12 cellular contexts compared by ENCODE assay signal in the genomic region with DNA sequence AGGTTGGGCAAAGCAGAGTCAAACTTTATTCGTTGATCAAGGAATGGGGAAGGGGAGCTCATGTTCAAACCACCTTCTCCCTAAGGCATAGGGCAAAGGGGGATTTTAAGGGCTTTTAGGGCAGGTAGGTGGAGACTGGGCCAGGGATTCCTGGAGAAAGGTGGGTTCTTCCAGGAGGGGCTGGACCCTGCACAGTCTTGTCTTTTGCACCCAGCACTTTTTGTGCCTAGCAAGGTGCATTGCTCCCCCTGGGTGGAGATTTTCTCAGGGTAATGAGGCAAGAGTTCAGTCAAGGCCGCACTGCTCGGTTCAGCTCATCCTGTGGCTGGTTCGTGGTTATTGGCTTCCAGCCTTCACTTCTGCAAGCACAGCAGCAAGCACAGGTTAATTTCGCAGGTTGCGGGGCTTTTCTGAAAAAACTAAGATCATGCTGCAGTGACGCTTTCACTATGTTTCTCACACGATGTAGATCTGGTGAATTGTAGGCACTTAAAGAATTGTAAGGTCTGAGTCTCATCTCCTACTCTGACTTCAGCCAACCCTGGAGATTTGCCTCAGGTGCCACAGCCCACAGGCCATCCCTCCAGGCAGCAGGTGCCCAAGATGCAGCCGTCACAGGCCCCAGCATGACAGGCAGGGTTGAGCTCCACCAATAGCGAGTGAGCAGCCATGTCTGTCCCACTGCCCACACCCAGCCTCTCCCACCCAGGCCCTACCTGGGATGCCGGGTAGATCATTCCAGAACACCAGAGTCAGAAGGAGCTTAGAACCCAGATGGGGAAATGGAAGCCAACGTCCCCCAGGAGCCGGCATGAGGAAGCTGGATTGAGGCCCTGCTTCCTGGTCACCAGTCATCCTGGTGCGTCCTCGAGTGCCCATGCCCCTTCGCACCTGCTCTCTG. TPM values are rescaled to one million over a fixed set of nuclear protein-coding genes. Genes with fewer than 3 reads are reported as not detected.
DNase-seq lines count a peak whose midpoint lies in the region; ATAC-seq and TF ChIP-seq lines count a peak whose summit lies in the region.
"Had no signal": no experiment of that assay in that cellular context is flagged by ENCODE, and none has a peak within 500 bp of the region (broad histone marks: within the 10 kb centered on the region; RNA-seq: fewer than 3 reads in every experiment).

No MANE protein-coding gene starts in this region.

- H3K9me2 ChIP-seq in GM23338 (ENCODE audit: insufficient read depth), result no peaks in the 10 kb centered on the region

- H3F3A ChIP-seq in GM23338 (replicated peaks; ENCODE audit: low read depth), result no peaks in the 10 kb centered on the region

- H3K4me1 ChIP-seq in BLaER1 treated with 17β-estradiol and CSF1 and Interleukin-3, amounts not matched to agents 10 nM and 100 nM, result peaks cover 51 to 89% (median 76%) of the 10 kb centered on the region in 10 experiments
- H3K4me1 ChIP-seq in KMS-11 (ENCODE audit: low read depth, poor library complexity, severe bottlenecking) (peaks cover 27% of the 10 kb centered on the region), GM23338 (ENCODE audit: insufficient read depth) (peaks cover 13% of the 10 kb centered on the region)
- H3K4me1 ChIP-seq: adrenal gland had no signal

- peak overlapping the region; percentile 42 to 100 (median 96) for H3K4me2 ChIP-seq in BLaER1 treated with 17β-estradiol and CSF1 and Interleukin-3, amounts not matched to agents 10 nM and 100 nM
- H3K4me2 ChIP-seq in KMS-11, result peak overlapping the region; percentile 4; the same call in 1 of the 2 replicates
- no peak overlapping the region for H3K4me2 ChIP-seq in GM23338

- no peaks in the 10 kb centered on the region for H4K20me1 ChIP-seq in BLaER1 treated with 17β-estradiol and CSF1 and Interleukin-3, amounts not matched to agents 10 nM and 100 nM
- H4K20me1 ChIP-seq in KMS-11 (ENCODE audit: insufficient read depth) (no peaks in the 10 kb centered on the region), GM23338 (replicated peaks; ENCODE audit: insufficient read depth) (no peaks in the 10 kb centered on the region)

- no peaks in the 10 kb centered on the region for H3K9me3 ChIP-seq in BLaER1 treated with 17β-estradiol and CSF1 and Interleukin-3, amounts not matched to agents 10 nM and 100 nM (replicated peaks in 1 of 11)
- H3K9me3 ChIP-seq: adrenal gland had no signal

- H3K9ac ChIP-seq in BLaER1 treated with 17β-estradiol and CSF1 and Interleukin-3, amounts not matched to agents 10 nM and 100 nM, result no peak overlapping the region
- no peak overlapping the region for H3K9ac ChIP-seq in KMS-11

- ATAC-seq in GM23338 (no peak), HG03457 (IDR thresholded peaks at IDR 0.05; ENCODE audit: unreplicated experiment) (no peak)
- ATAC-seq: esophagus mucosa had no signal

- no peak overlapping the region for H3K4me3 ChIP-seq in BLaER1 treated with 17β-estradiol and CSF1 and Interleukin-3, amounts not matched to agents 10 nM and 100 nM
- H3K4me3 ChIP-seq in KMS-11 (IDR thresholded peaks at IDR 0.05; ENCODE audit: insufficient read depth, low read depth, low read length) (no peak overlapping the region), GM23338 (no peak overlapping the region)
- H3K4me3 ChIP-seq: adrenal gland had no signal

- H3K79me2 ChIP-seq in KMS-11 (ENCODE audit: insufficient read depth, low read depth) (no peaks in the 10 kb centered on the region), GM23338 (replicated peaks; ENCODE audit: insufficient read depth) (no peaks in the 10 kb centered on the region)

- H3K36me3 ChIP-seq in BLaER1 treated with 17β-estradiol and CSF1 and Interleukin-3, amounts not matched to agents 10 nM and 100 nM, result no peaks in the 10 kb centered on the region
- no peaks in the 10 kb centered on the region for H3K36me3 ChIP-seq in KMS-11 (ENCODE audit: insufficient read depth)
- no peaks in the 10 kb centered on the region for H3K36me3 ChIP-seq in GM23338 (ENCODE audit: insufficient read depth)
- H3K36me3 ChIP-seq: adrenal gland had no signal

- TF ChIP-seq CTCF in KMS-11 (conservative IDR thresholded peaks at IDR 0.05; ENCODE audit: low read depth, low read length), result no peak
- TF ChIP-seq CTCF in GM23338 (conservative IDR thresholded peaks at IDR 0.05; ENCODE audit: low read depth in 2 of 2), result no peak

- H3K27me3 Mint-ChIP-seq in activated T-helper 1 cell treated with anti-CD3 and anti-CD28 coated beads, Interleukin-12 subunit alpha, Interleukin-12 subunit beta, Interleukin-2, Interleukin-4 antibody, amounts not matched to agents 30 ng/mL and 10 ng/mL and 1 ng/mL, durations not matched to agents 14 hours and 24 hours and 36 hours (ENCODE audit: insufficient read depth), result no peaks in the 10 kb centered on the region
- H3K27me3 Mint-ChIP-seq in GM23338 (ENCODE audit: insufficient read depth, low read depth, poor library complexity), result peaks cover 10% of the 10 kb centered on the region

- H3K9me3 Mint-ChIP-seq in activated T-helper 1 cell treated with anti-CD3 and anti-CD28 coated beads, Interleukin-12 subunit alpha, Interleukin-12 subunit beta, Interleukin-2, Interleukin-4 antibody, amounts not matched to agents 30 ng/mL and 10 ng/mL and 1 ng/mL, durations not matched to agents 14 hours and 24 hours and 36 hours, result no peaks in the 10 kb centered on the region
- no peaks in the 10 kb centered on the region; the same call in 2 of the 3 replicates for H3K9me3 Mint-ChIP-seq in GM23338
- H3K9me3 Mint-ChIP-seq: CD14-positive monocyte had no signal

- intact Hi-C loops in activated T-helper 1 cell treated with anti-CD3 and anti-CD28 coated beads, Interleukin-12 subunit alpha, Interleukin-12 subunit beta, Interleukin-2, Interleukin-4 antibody, amounts not matched to agents 30 ng/mL and 10 ng/mL and 1 ng/mL, durations not matched to agents 14 hours and 24 hours and 36 hours (cut with micrococcal nuclease), result loop anchor here (2.0 kb wide), 1 partner anchor 20 kb away; no protein-coding TSS in a partner anchor

- peaks cover 57% of the 10 kb centered on the region for H3K4me1 Mint-ChIP-seq in activated T-helper 1 cell treated with anti-CD3 and anti-CD28 coated beads, Interleukin-12 subunit alpha, Interleukin-12 subunit beta, Interleukin-2, Interleukin-4 antibody, amounts not matched to agents 30 ng/mL and 10 ng/mL and 1 ng/mL, durations not matched to agents 14 hours and 24 hours and 36 hours (ENCODE audit: low read depth)
- peaks cover 2% of the 10 kb centered on the region; the same call in 1 of the 3 replicates for H3K4me1 Mint-ChIP-seq in GM23338

- H3K27me3 ChIP-seq in BLaER1 treated with 17β-estradiol and CSF1 and Interleukin-3, amounts not matched to agents 10 nM and 100 nM, result no peaks in the 10 kb centered on the region
- H3K27me3 ChIP-seq in KMS-11 (ENCODE audit: insufficient read depth, low read depth), result no peaks in the 10 kb centered on the region
- H3K27me3 ChIP-seq in GM23338 (ENCODE audit: insufficient read depth), result no peaks in the 10 kb centered on the region
- H3K27me3 ChIP-seq: adrenal gland had no signal

- H3K4me3 Mint-ChIP-seq in activated T-helper 1 cell treated with anti-CD3 and anti-CD28 coated beads, Interleukin-12 subunit alpha, Interleukin-12 subunit beta, Interleukin-2, Interleukin-4 antibody, amounts not matched to agents 30 ng/mL and 10 ng/mL and 1 ng/mL, durations not matched to agents 14 hours and 24 hours and 36 hours, result peak overlapping the region; percentile 37
- no peak overlapping the region for H3K4me3 Mint-ChIP-seq in GM23338
- H3K4me3 Mint-ChIP-seq: CD14-positive monocyte had no signal

- peak; percentile 63 for DNase-seq in activated T-helper 1 cell treated with anti-CD3 and anti-CD28 coated beads, Interleukin-12 subunit alpha, Interleukin-12 subunit beta, Interleukin-2, Interleukin-4 antibody, amounts not matched to agents 30 ng/mL and 10 ng/mL and 1 ng/mL, durations not matched to agents 14 hours and 24 hours and 36 hours (ENCODE audit: low spot score)
- DNase-seq in mucosa of gallbladder (ENCODE audit: low spot score) (peak; percentile 9), GM23338 (ENCODE audit: low spot score) (no peak), NCI-H226 (no peak), NCI-H1105 (lab: John Stamatoyannopoulos, UW) (no peak)
- DNase-seq: SHP77 had no signal

- peak overlapping the region; percentile 73 for H3K27ac Mint-ChIP-seq in activated T-helper 1 cell treated with anti-CD3 and anti-CD28 coated beads, Interleukin-12 subunit alpha, Interleukin-12 subunit beta, Interleukin-2, Interleukin-4 antibody, amounts not matched to agents 30 ng/mL and 10 ng/mL and 1 ng/mL, durations not matched to agents 14 hours and 24 hours and 36 hours
- no peak overlapping the region for H3K27ac Mint-ChIP-seq in GM23338
- H3K27ac Mint-ChIP-seq: CD14-positive monocyte had no signal

- no peak overlapping the region for H3K27ac ChIP-seq in BLaER1 treated with 17β-estradiol and CSF1 and Interleukin-3, amounts not matched to agents 10 nM and 100 nM
- no peak overlapping the region; the same call in 1 of the 2 replicates for H3K27ac ChIP-seq in KMS-11
- H3K27ac ChIP-seq in GM23338 (ENCODE audit: low read depth), result no peak overlapping the region
- H3K27ac ChIP-seq: adrenal gland had no signal

- H2AFZ ChIP-seq in KMS-11 (ENCODE audit: low read depth) (no peak overlapping the region), GM23338 (no peak overlapping the region)

- H3K36me3 Mint-ChIP-seq in activated T-helper 1 cell treated with anti-CD3 and anti-CD28 coated beads, Interleukin-12 subunit alpha, Interleukin-12 subunit beta, Interleukin-2, Interleukin-4 antibody, amounts not matched to agents 30 ng/mL and 10 ng/mL and 1 ng/mL, durations not matched to agents 14 hours and 24 hours and 36 hours (ENCODE audit: low read depth), result no peaks in the 10 kb centered on the region
- H3K36me3 Mint-ChIP-seq in GM23338 (ENCODE audit: low read depth), result no peaks in the 10 kb centered on the region
- H3K36me3 Mint-ChIP-seq: CD14-positive monocyte had no signal

TF ChIP-seq in GM23338, 12 proteins besides CTCF, POLR2A, EP300 and RAD21:
- TF ChIP-seq EZH2phosphoT487 (IDR thresholded peaks at IDR 0.05; ENCODE audit: unreplicated experiment), result no peak

RNA-seq across cellular contexts. Expression of gene SUN5, which starts 37.1 kb away (rescaled TPM):
- total RNA-seq in activated T-helper 1 cell treated with anti-CD3 and anti-CD28 coated beads, Interleukin-12 subunit alpha, Interleukin-12 subunit beta, Interleukin-2, Interleukin-4 antibody, amounts not matched to agents 30 ng/mL and 10 ng/mL and 1 ng/mL, durations not matched to agents 14 hours and 24 hours and 36 hours, result not detected in 2 replicates
- total RNA-seq in mucosa of gallbladder, result not detected
- not detected in 2 replicates for total RNA-seq in GM23338 (2014; rRNA removed; shearing (Covaris generic))
- not detected in 2 replicates for polyA plus RNA-seq in GM23338 (2016; fragmentation: Nextera tagmentation; extraction: Ambion mirVana)
- total RNA-seq: adrenal gland, esophagus mucosa had no signal
- polyA plus RNA-seq: adrenal gland, CD14-positive monocyte had no signal

RNA-seq across cellular contexts. Expression of gene BPIFB2, which starts 40.4 kb away (rescaled TPM):
- total RNA-seq in activated T-helper 1 cell treated with anti-CD3 and anti-CD28 coated beads, Interleukin-12 subunit alpha, Interleukin-12 subunit beta, Interleukin-2, Interleukin-4 antibody, amounts not matched to agents 30 ng/mL and 10 ng/mL and 1 ng/mL, durations not matched to agents 14 hours and 24 hours and 36 hours, result not detected in 2 replicates
- total RNA-seq in mucosa of gallbladder, result 0.17 TPM
- total RNA-seq in GM23338 (2014; rRNA removed; shearing (Covaris generic)), result not detected in 2 replicates
- polyA plus RNA-seq in GM23338 (2016; fragmentation: Nextera tagmentation; extraction: Ambion mirVana), result not detected in 2 replicates
- polyA plus RNA-seq: adrenal gland, CD14-positive monocyte had no signal

Comparison
In these comparisons a context has a peak if more than half of its experiments do, and no peak if none do; other contexts are left out.
1. DNase-seq: peak in activated T-helper 1 cell treated with anti-CD3 and anti-CD28 coated beads, Interleukin-12 subunit alpha, Interleukin-12 subunit beta, Interleukin-2, Interleukin-4 antibody, amounts not matched to agents 30 ng/mL and 10 ng/mL and 1 ng/mL, durations not matched to agents 14 hours and 24 hours and 36 hours (single experiment) and mucosa of gallbladder (single experiment); none in GM23338 (single experiment), NCI-H226 (single experiment) and NCI-H1105 (single experiment).